Comparison of ENCODE assay signal across 1 cellular context in genomic region chr18:58609536-58609993, GRCh38.
TF ChIP-seq lines count a peak whose summit lies in the region.

No MANE protein-coding gene starts in this region.

TF ChIP-seq in HepG2, 621 proteins besides CTCF, POLR2A, EP300 and RAD21 (continued from another document):
- no peak for TF ChIP-seq GPN1 (CRISPR knock-in tag; IDR thresholded peaks at IDR 0.05; ENCODE audit: borderline replicate concordance)
- no peak for TF ChIP-seq ZNF160 (CRISPR knock-in tag; IDR thresholded peaks at IDR 0.05)
- peak; percentile 37 for TF ChIP-seq SKI (IDR thresholded peaks at IDR 0.05; ENCODE audit: partially characterized antibody)
- no peak for TF ChIP-seq KAT2B (IDR thresholded peaks at IDR 0.05; ENCODE audit: borderline replicate concordance, low read depth, low read length)
- no peak for TF ChIP-seq ZNF574 (CRISPR knock-in tag; IDR thresholded peaks at IDR 0.05)
- no peak for TF ChIP-seq TBX2 (CRISPR knock-in tag; IDR thresholded peaks at IDR 0.05; ENCODE audit: borderline replicate concordance)
- TF ChIP-seq ZNF672 (CRISPR knock-in tag; IDR thresholded peaks at IDR 0.05) = no peak
- no peak for TF ChIP-seq ZNF232 (CRISPR knock-in tag; IDR thresholded peaks at IDR 0.05; ENCODE audit: borderline replicate concordance)
- TF ChIP-seq TEAD3 (CRISPR knock-in tag; optimal IDR thresholded peaks at IDR 0.05; ENCODE audit: borderline replicate concordance) = no peak
- TF ChIP-seq SMAD1 (CRISPR knock-in tag; IDR thresholded peaks at IDR 0.05; ENCODE audit: borderline replicate concordance, low read depth) = no peak
- no peak for TF ChIP-seq MEF2D (CRISPR knock-in tag; IDR thresholded peaks at IDR 0.05)
- TF ChIP-seq ESRRA (CRISPR knock-in tag; IDR thresholded peaks at IDR 0.05; ENCODE audit: low read depth) = no peak
- TF ChIP-seq TBL1XR1 (IDR thresholded peaks at IDR 0.05; ENCODE audit: borderline replicate concordance, low read length, partially characterized antibody) = peak; percentile 27
- TF ChIP-seq ARID4A (CRISPR knock-in tag; IDR thresholded peaks at IDR 0.05; ENCODE audit: borderline replicate concordance) = no peak
- TF ChIP-seq NFIB (CRISPR knock-in tag; IDR thresholded peaks at IDR 0.05; ENCODE audit: borderline replicate concordance) = no peak
- 0 out of 2 replicates have a peak, but pooled peaks have one; percentile 13 for TF ChIP-seq MAX (IDR thresholded peaks at IDR 0.05)
- no peak for TF ChIP-seq ZNF704 (CRISPR knock-in tag; IDR thresholded peaks at IDR 0.05; ENCODE audit: borderline replicate concordance)
- TF ChIP-seq RARA (CRISPR knock-in tag; IDR thresholded peaks at IDR 0.05) = peak; percentile 90
- no peak for TF ChIP-seq SNAI1 (CRISPR knock-in tag; IDR thresholded peaks at IDR 0.05; ENCODE audit: borderline replicate concordance)
- peak; percentile 53; the same call in 1 of the 2 replicates for TF ChIP-seq RXRA (CRISPR knock-in tag; IDR thresholded peaks at IDR 0.05)
- TF ChIP-seq PTBP1 (IDR thresholded peaks at IDR 0.05; ENCODE audit: low read depth, low read length, poor library complexity, severe bottlenecking) = no peak
- TF ChIP-seq ZNF251 (CRISPR knock-in tag; IDR thresholded peaks at IDR 0.05) = no peak
- no peak for TF ChIP-seq HDAC1 (CRISPR knock-in tag; IDR thresholded peaks at IDR 0.05)
- TF ChIP-seq NR2F1 (CRISPR knock-in tag; IDR thresholded peaks at IDR 0.05) = no peak
- no peak for TF ChIP-seq ZNF768 (CRISPR knock-in tag; IDR thresholded peaks at IDR 0.05)
- TF ChIP-seq MBNL3 (CRISPR knock-in tag; conservative IDR thresholded peaks at IDR 0.05) = no peak
- TF ChIP-seq ARID5B (CRISPR knock-in tag; IDR thresholded peaks at IDR 0.05) = peak; percentile 67
- 0 out of 2 replicates have a peak, but pooled peaks have one; percentile 38 for TF ChIP-seq ERF (CRISPR knock-in tag; IDR thresholded peaks at IDR 0.05)
- peak; percentile 53; the same call in 1 of the 2 replicates for TF ChIP-seq SOX5 (CRISPR knock-in tag; IDR thresholded peaks at IDR 0.05; ENCODE audit: borderline replicate concordance)
- TF ChIP-seq BRCA1 (CRISPR knock-in tag; IDR thresholded peaks at IDR 0.05) = no peak
- no peak for TF ChIP-seq ARID2 (CRISPR knock-in tag; IDR thresholded peaks at IDR 0.05; ENCODE audit: borderline replicate concordance)
- peak; percentile 52; the same call in 1 of the 2 replicates for TF ChIP-seq ZNF800 (CRISPR knock-in tag; IDR thresholded peaks at IDR 0.05)
- no peak for TF ChIP-seq MAFG (CRISPR knock-in tag; IDR thresholded peaks at IDR 0.05)
- TF ChIP-seq PAXIP1 (CRISPR knock-in tag; conservative IDR thresholded peaks at IDR 0.05) = no peak
- TF ChIP-seq BCL6 (CRISPR knock-in tag; IDR thresholded peaks at IDR 0.05) = peak; percentile 72
- TF ChIP-seq ZNF747 (CRISPR knock-in tag; IDR thresholded peaks at IDR 0.05; ENCODE audit: borderline replicate concordance) = no peak
- TF ChIP-seq RXRB (CRISPR knock-in tag; IDR thresholded peaks at IDR 0.05; ENCODE audit: borderline replicate concordance) = peak; percentile 76; the same call in 1 of the 2 replicates
- peak; percentile 41; the same call in 1 of the 2 replicates for TF ChIP-seq HMG20A (CRISPR knock-in tag; IDR thresholded peaks at IDR 0.05; ENCODE audit: borderline replicate concordance)
- no peak for TF ChIP-seq ZNF598 (CRISPR knock-in tag; IDR thresholded peaks at IDR 0.05; ENCODE audit: borderline replicate concordance)
- no peak for TF ChIP-seq ZNF282 (IDR thresholded peaks at IDR 0.05; ENCODE audit: partially characterized antibody)
- no peak for TF ChIP-seq ZNF205 (CRISPR knock-in tag; IDR thresholded peaks at IDR 0.05)
- TF ChIP-seq SOX13 (IDR thresholded peaks at IDR 0.05) = no peak
- 0 out of 4 replicates have a peak, but pooled peaks of 1 of the 2 experiments have one; percentile 9 for TF ChIP-seq SOX13 (CRISPR knock-in tag; conservative IDR thresholded peaks at IDR 0.05 in 1 of 2, IDR thresholded peaks at IDR 0.05 in 1 of 2)
- TF ChIP-seq KDM5B (CRISPR knock-in tag; IDR thresholded peaks at IDR 0.05; ENCODE audit: borderline replicate concordance) = no peak
- TF ChIP-seq ZNF781 (CRISPR knock-in tag; IDR thresholded peaks at IDR 0.05; ENCODE audit: borderline replicate concordance, not compliant biosample characterization) = no peak
- peak; percentile 43 for TF ChIP-seq SALL1 (CRISPR knock-in tag; IDR thresholded peaks at IDR 0.05)
- no peak for TF ChIP-seq ZNF567 (CRISPR knock-in tag; IDR thresholded peaks at IDR 0.05; ENCODE audit: borderline replicate concordance)
- no peak for TF ChIP-seq PHF5A (CRISPR knock-in tag; IDR thresholded peaks at IDR 0.05; ENCODE audit: low read depth, unreplicated experiment)
